8 cellular contexts compared by ENCODE assay signal in genomic region chr15:64096486-64097431, GRCh38. TPM values are rescaled to one million over a fixed set of nuclear protein-coding genes. Genes with fewer than 3 reads are reported as not detected.
DNase-seq lines count a peak whose midpoint lies in the region; ATAC-seq lines count a peak whose summit lies in the region.

No MANE protein-coding gene starts in this region.

- H3K36me3 Mint-ChIP-seq in IgD-negative memory B cell = no peaks in the 10 kb centered on the region
- H3K36me3 Mint-ChIP-seq in activated naive CD8-positive, alpha-beta T cell treated with anti-CD3 and anti-CD28 coated beads, Interleukin-2, amount 50 U/mL, for 24 hours (ENCODE audit: low read depth) = peaks cover 11% of the 10 kb centered on the region

- peak; percentile 13 for DNase-seq in DMS79 (lab: John Stamatoyannopoulos, UW)
- no peak for DNase-seq in activated naive CD8-positive, alpha-beta T cell treated with anti-CD3 and anti-CD28 coated beads, Interleukin-2, amount 50 U/mL, for 24 hours
- DNase-seq in islet precursor cell = peak; percentile 55
- DNase-seq in superior temporal gyrus (ENCODE audit: extremely low spot score) = peak; percentile 34
- DNase-seq in NCI-H1436 treated with DMSO at 0.1 percent for 48 hours (lab: John Stamatoyannopoulos, UW) = no peak
- no peak for DNase-seq in COR-L47 (lab: John Stamatoyannopoulos, UW)
- DNase-seq in UCSD-AML1 (lab: John Stamatoyannopoulos, UW; ENCODE audit: unreplicated experiment) = no peak

- no peaks in the 10 kb centered on the region for H3K9me3 Mint-ChIP-seq in IgD-negative memory B cell
- H3K9me3 Mint-ChIP-seq in activated naive CD8-positive, alpha-beta T cell treated with anti-CD3 and anti-CD28 coated beads, Interleukin-2, amount 50 U/mL, for 24 hours = no peaks in the 10 kb centered on the region

- H3K4me1 Mint-ChIP-seq in IgD-negative memory B cell = peaks cover 55 to 73% (median 61%) of the 10 kb centered on the region in 3 donors
- H3K4me1 Mint-ChIP-seq in activated naive CD8-positive, alpha-beta T cell treated with anti-CD3 and anti-CD28 coated beads, Interleukin-2, amount 50 U/mL, for 24 hours = peaks cover 78% of the 10 kb centered on the region

- H3K27ac Mint-ChIP-seq in IgD-negative memory B cell = peak overlapping the region; percentile 88 to 99 (median 99)
- peak overlapping the region; percentile 96 for H3K27ac Mint-ChIP-seq in activated naive CD8-positive, alpha-beta T cell treated with anti-CD3 and anti-CD28 coated beads, Interleukin-2, amount 50 U/mL, for 24 hours

- no peak for ATAC-seq in activated naive CD8-positive, alpha-beta T cell treated with anti-CD3 and anti-CD28 coated beads, Interleukin-2, amount 50 U/mL, for 24 hours

- peak overlapping the region; percentile 88 to 100 (median 98) for H3K4me3 Mint-ChIP-seq in IgD-negative memory B cell
- peak overlapping the region; percentile 100 for H3K4me3 Mint-ChIP-seq in activated naive CD8-positive, alpha-beta T cell treated with anti-CD3 and anti-CD28 coated beads, Interleukin-2, amount 50 U/mL, for 24 hours

- no peaks in the 10 kb centered on the region for H3K27me3 Mint-ChIP-seq in IgD-negative memory B cell
- no peaks in the 10 kb centered on the region for H3K27me3 Mint-ChIP-seq in activated naive CD8-positive, alpha-beta T cell treated with anti-CD3 and anti-CD28 coated beads, Interleukin-2, amount 50 U/mL, for 24 hours

RNA-seq across cellular contexts. Expression of gene SNX1, which starts 1.0 kb away (rescaled TPM):
- polyA plus RNA-seq in IgD-negative memory B cell = 59.6 TPM

RNA-seq across cellular contexts. Expression of gene CIAO2A, which starts 3.1 kb away (rescaled TPM):
- polyA plus RNA-seq in IgD-negative memory B cell = 218 TPM

RNA-seq across cellular contexts. Expression of gene DAPK2, which starts 50.5 kb away (rescaled TPM):
- polyA plus RNA-seq in IgD-negative memory B cell = 7.7 TPM

RNA-seq across cellular contexts. Expression of gene SNX22, which starts 54.8 kb away (rescaled TPM):
- 55.3 TPM for polyA plus RNA-seq in IgD-negative memory B cell

Comparison
In these comparisons a context has a peak if more than half of its experiments do, and no peak if none do; other contexts are left out.
1. DNase-seq: peak in DMS79 (single experiment), islet precursor cell (single experiment) and superior temporal gyrus (single experiment); none in activated naive CD8-positive, alpha-beta T cell treated with anti-CD3 and anti-CD28 coated beads, Interleukin-2, amount 50 U/mL, for 24 hours (single experiment), NCI-H1436 treated with DMSO at 0.1 percent for 48 hours (single experiment), COR-L47 (single experiment) and UCSD-AML1 (single experiment).